1 cellular context compared by ENCODE assay signal in genomic region chr11:64888761-64889511, GRCh38.
TF ChIP-seq lines count a peak whose summit lies in the region.

No MANE protein-coding gene starts in this region.

TF ChIP-seq in K562, 482 proteins besides CTCF, POLR2A, EP300 and RAD21 (continued from another document and continues in another):
- TF ChIP-seq ZBTB40 (IDR thresholded peaks at IDR 0.05) (no peak), ZBTB40 (CRISPR knock-in tag; IDR thresholded peaks at IDR 0.05) (no peak), NEUROD1 (IDR thresholded peaks at IDR 0.05; ENCODE audit: borderline replicate concordance, low read depth, low read length, partially characterized antibody) (peak; percentile 93), RFX7 (CRISPR knock-in tag; IDR thresholded peaks at IDR 0.05) (no peak), CHAMP1 (IDR thresholded peaks at IDR 0.05) (no peak; the same call in 1 of the 2 replicates), IFI16 (CRISPR knock-in tag; IDR thresholded peaks at IDR 0.05) (no peak), E2F1 (CRISPR knock-in tag; IDR thresholded peaks at IDR 0.05) (peak; percentile 77), TEAD2 (tag; IDR thresholded peaks at IDR 0.05) (no peak), MBD1 (CRISPR knock-in tag; IDR thresholded peaks at IDR 0.05) (no peak), WHSC1 (IDR thresholded peaks at IDR 0.05; ENCODE audit: low read length) (no peak), ZEB2 (IDR thresholded peaks at IDR 0.05) (peak; percentile 87), ETS2 (tag; IDR thresholded peaks at IDR 0.05; ENCODE audit: borderline replicate concordance, poor library complexity, severe bottlenecking) (no peak), ZNF511 (CRISPR knock-in tag; IDR thresholded peaks at IDR 0.05) (no peak), PATZ1 (CRISPR knock-in tag; IDR thresholded peaks at IDR 0.05; ENCODE audit: borderline replicate concordance) (no peak), KHSRP (IDR thresholded peaks at IDR 0.05) (peak; percentile 51; the same call in 1 of the 2 replicates), RBBP5 (IDR thresholded peaks at IDR 0.05; ENCODE audit: borderline replicate concordance, insufficient read depth, low read length, poor library complexity, severe bottlenecking) (peak; percentile 29), ZC3H11A (IDR thresholded peaks at IDR 0.05; ENCODE audit: low read depth, low read length) (no peak), ZBTB12 (CRISPR knock-in tag; IDR thresholded peaks at IDR 0.05) (no peak), NR1H2 (CRISPR knock-in tag; IDR thresholded peaks at IDR 0.05) (no peak), NFRKB (IDR thresholded peaks at IDR 0.05; ENCODE audit: low read depth) (peak; percentile 27; the same call in 1 of the 2 replicates), BDP1 (IDR thresholded peaks at IDR 0.05; ENCODE audit: insufficient read depth, insufficient read length) (no peak), ZFP91 (CRISPR knock-in tag; IDR thresholded peaks at IDR 0.05) (no peak), ZFP1 (CRISPR knock-in tag; IDR thresholded peaks at IDR 0.05) (no peak), TSC22D4 (tag; IDR thresholded peaks at IDR 0.05) (no peak), POLR2G (IDR thresholded peaks at IDR 0.05; ENCODE audit: low read depth, low read length) (0 out of 2 replicates have a peak, but pooled peaks have one; percentile 20), HDGF (IDR thresholded peaks at IDR 0.05) (0 out of 2 replicates have a peak, but pooled peaks have one; percentile 26), CBX1 (IDR thresholded peaks at IDR 0.05; ENCODE audit: low read depth) (0 out of 2 replicates have a peak, but pooled peaks have one; percentile 21), IRF1 (CRISPR knock-in tag; IDR thresholded peaks at IDR 0.05; ENCODE audit: borderline replicate concordance) (no peak), ZZZ3 (IDR thresholded peaks at IDR 0.05) (no peak), KLF1 (tag; IDR thresholded peaks at IDR 0.05) (no peak), MCM5 (IDR thresholded peaks at IDR 0.05; ENCODE audit: low read depth) (no peak), KLF10 (CRISPR knock-in tag; IDR thresholded peaks at IDR 0.05) (no peak), EP400 (IDR thresholded peaks at IDR 0.05) (peak; percentile 84), FOXO4 (CRISPR knock-in tag; IDR thresholded peaks at IDR 0.05) (no peak)
